ENCODE assay signal across 14 cellular contexts in the genomic region with DNA sequence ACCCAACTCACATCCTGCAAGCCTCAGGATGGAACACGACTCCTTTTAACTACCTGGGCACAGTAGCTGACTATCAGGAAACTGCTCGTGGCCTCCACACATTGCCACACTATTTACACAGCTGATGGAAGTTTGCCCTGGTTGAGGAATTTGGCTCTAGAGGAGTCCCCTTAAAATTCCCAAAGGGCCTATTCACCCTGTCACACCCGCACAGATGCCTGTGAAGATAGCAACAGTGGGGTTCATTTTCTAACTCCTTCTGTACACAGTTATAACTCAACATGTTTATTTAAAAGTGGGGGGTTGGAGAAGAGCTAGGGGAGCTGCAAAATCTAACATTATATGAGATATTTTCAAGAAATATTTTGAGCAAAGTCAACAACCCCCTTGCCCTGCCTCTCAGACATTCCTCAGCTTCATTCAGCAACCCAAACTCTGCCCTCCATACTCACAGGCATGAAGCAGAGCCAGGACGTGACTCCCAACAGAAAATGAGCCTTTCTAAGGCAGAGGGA. TPM values are rescaled to one million over a fixed set of nuclear protein-coding genes. Genes with fewer than 3 reads are reported as not detected.
DNase-seq lines count a peak whose midpoint lies in the region; ATAC-seq, FAIRE-seq and TF ChIP-seq lines count a peak whose summit lies in the region.
"Had no signal": no experiment of that assay in that cellular context is flagged by ENCODE, and none has a peak within 500 bp of the region (broad histone marks: within the 10 kb centered on the region; RNA-seq: fewer than 3 reads in every experiment).

No MANE protein-coding gene starts in this region.

- dilution Hi-C loops in keratinocyte (cut with MboI; ENCODE audit: extremely low pct_ligation_motif_present, low sequenced_read_pairs), result no loop called here

- CTCF ChIA-PET in HEK293 (lab: Yijun Ruan, JAX), result interaction anchor here (1.1 kb wide), 1 partner anchor 9 kb away, joined by 4 read pairs; no protein-coding TSS in a partner anchor

- H3K36me3 ChIP-seq in HEK293 (ENCODE audit: control insufficient read depth in 2 of 2, insufficient read depth in 1 of 2, low read length in 2 of 2) (no peaks in the 10 kb centered on the region), ascending aorta (no peaks in the 10 kb centered on the region), keratinocyte (ENCODE audit: control insufficient read depth in 2 of 2, extremely low read depth in 1 of 2, insufficient read depth in 2 of 2, low read length in 2 of 2) (no peaks in the 10 kb centered on the region)
- H3K36me3 ChIP-seq: esophagus muscularis mucosa had no signal

- POLR2A ChIA-PET in HEK293 (lab: Yijun Ruan, JAX), result no interaction called here

- intact Hi-C loops in ascending aorta (cut with DNase I), result no loop called here

- no peak for TF ChIP-seq CTCF in HEK293 (tag by site-specific recombination; IDR thresholded peaks at IDR 0.05)
- no peak for TF ChIP-seq CTCF in ascending aorta (IDR thresholded peaks at IDR 0.05)
- no peak for TF ChIP-seq CTCF in keratinocyte (optimal IDR thresholded peaks at IDR 0.05 in 1 of 3, IDR thresholded peaks at IDR 0.05 in 1 of 3, conservative IDR thresholded peaks at IDR 0.05 in 1 of 3; ENCODE audit: extremely low read depth in 1 of 3, insufficient read depth in 2 of 3, low read length in 3 of 3)
- no peak for TF ChIP-seq CTCF in GM10266 (IDR thresholded peaks at IDR 0.05; ENCODE audit: control insufficient read depth, insufficient read depth, low read depth, missing control alignments)

- no peak overlapping the region for H3K9ac ChIP-seq in keratinocyte (ENCODE audit: control insufficient read depth, extremely low read depth, insufficient read depth, low read length)

- H3K27me3 ChIP-seq in ascending aorta (no peaks in the 10 kb centered on the region), keratinocyte (ENCODE audit: control insufficient read depth, extremely low read depth, insufficient read depth, low read length) (no peaks in the 10 kb centered on the region)
- H3K27me3 ChIP-seq: esophagus muscularis mucosa had no signal

- no peak overlapping the region for H3K4me3 ChIP-seq in HEK293 (ENCODE audit: low read depth, low read length)
- no peak overlapping the region for H3K4me3 ChIP-seq in ascending aorta
- no peak overlapping the region for H3K4me3 ChIP-seq in keratinocyte (ENCODE audit: control insufficient read depth in 2 of 3, extremely low read depth in 1 of 3, insufficient read depth in 2 of 3, low read depth in 1 of 3, low read length in 3 of 3)
- H3K4me3 ChIP-seq: esophagus muscularis mucosa, K562 had no signal

- no peaks in the 10 kb centered on the region for H4K20me1 ChIP-seq in keratinocyte (ENCODE audit: control insufficient read depth, extremely low read depth, insufficient read depth, low read length)

- H2AFZ ChIP-seq in keratinocyte (ENCODE audit: control insufficient read depth, low read length), result peak overlapping the region; percentile 64

- peak overlapping the region; percentile 25 for H3K4me2 ChIP-seq in keratinocyte (ENCODE audit: control insufficient read depth, extremely low read depth, insufficient read depth, low read depth, low read length)

- no peaks in the 10 kb centered on the region for H3K79me2 ChIP-seq in keratinocyte (ENCODE audit: control insufficient read depth, insufficient read depth, low read length)

- ATAC-seq in GM21528 (IDR thresholded peaks at IDR 0.05; ENCODE audit: low FRiP score, unreplicated experiment), result no peak
- ATAC-seq: K562 had no signal

- H3K9me3 ChIP-seq in HEK293 (ENCODE audit: control insufficient read depth, insufficient read depth, low read depth, low read length) (no peaks in the 10 kb centered on the region), ascending aorta (no peaks in the 10 kb centered on the region), keratinocyte (ENCODE audit: control insufficient read depth, low read depth, low read length) (no peaks in the 10 kb centered on the region)
- H3K9me3 ChIP-seq: esophagus muscularis mucosa had no signal

- peak; percentile 84 for FAIRE-seq in keratinocyte (lab: Jason Lieb, UNC)
- FAIRE-seq: G401.6, K562 had no signal

- no peaks in the 10 kb centered on the region for H3K9me1 ChIP-seq in keratinocyte (ENCODE audit: control insufficient read depth, extremely low read depth, insufficient read depth, low read length)

- no peak overlapping the region; the same call in 1 of the 2 replicates for H3K27ac ChIP-seq in HEK293 (ENCODE audit: extremely low read depth, low read depth, low read length)
- peak overlapping the region; percentile 49 to 69 for H3K27ac ChIP-seq in ascending aorta
- no peak overlapping the region for H3K27ac ChIP-seq in keratinocyte (ENCODE audit: control insufficient read depth, insufficient read depth, low read length)
- H3K27ac ChIP-seq: esophagus muscularis mucosa had no signal

- DNase-seq in ascending aorta (ENCODE audit: low spot score in 2 of 2) (no peak), keratinocyte (ENCODE audit: low read depth, low spot score) (no peak), smooth muscle cell of the brain vasculature (ENCODE audit: low read depth, low spot score) (peak; percentile 35), MV-4-11 (lab: John Stamatoyannopoulos, UW) (no peak), GM10266 (ENCODE audit: extremely low spot score) (no peak)
- no peak for DNase-seq in effector CD4-positive, alpha-beta T cell
- DNase-seq: activated CD4-positive, CD25-positive, alpha-beta regulatory T cell treated with anti-CD3 and anti-CD28 coated beads, Interleukin-2, amount 50 U/mL, for 72 hours; activated naive CD8-positive, alpha-beta T cell treated with anti-CD3 and anti-CD28 coated beads, Interleukin-2, amount 10 ng/mL, durations not matched to agents 7 days and 5 days; naive B cell had no signal

- H3K4me1 ChIP-seq in HEK293 (ENCODE audit: control insufficient read depth, insufficient read depth, low read length), result 0 out of 2 replicates have a peak, but pooled peaks cover 6% of the 10 kb centered on the region
- H3K4me1 ChIP-seq in ascending aorta, result peaks cover 0 to 25% of the 10 kb centered on the region in 2 donors
- peaks cover 12% of the 10 kb centered on the region for H3K4me1 ChIP-seq in keratinocyte (ENCODE audit: control insufficient read depth, extremely low read depth, insufficient read depth, low read length)

TF ChIP-seq in HEK293, 187 proteins besides CTCF, POLR2A, EP300 and RAD21:
- TF ChIP-seq KLF7 (tag by site-specific recombination; IDR thresholded peaks at IDR 0.05; ENCODE audit: borderline replicate concordance), result no peak
- no peak for TF ChIP-seq ZNF146 (tag by site-specific recombination; IDR thresholded peaks at IDR 0.05)
- TF ChIP-seq GLIS1 (tag by site-specific recombination; IDR thresholded peaks at IDR 0.05), result peak; percentile 89
- peak; percentile 44; the same call in 1 of the 2 replicates for TF ChIP-seq OSR2 (tag by site-specific recombination; IDR thresholded peaks at IDR 0.05)
- TF ChIP-seq ZNF354C (tag by site-specific recombination; IDR thresholded peaks at IDR 0.05; ENCODE audit: borderline replicate concordance, low read depth), result no peak
- TF ChIP-seq ZNF335 (tag by site-specific recombination; conservative IDR thresholded peaks at IDR 0.05), result peak; percentile 63
- TF ChIP-seq ZNF626 (tag by site-specific recombination; IDR thresholded peaks at IDR 0.05), result no peak

RNA-seq across cellular contexts. Expression of a gene that starts 35.8 kb away (rescaled TPM):
- total RNA-seq in ascending aorta, result 933 TPM
- polyA plus RNA-seq in keratinocyte, result 77.2 to 238 TPM (median 95.2 TPM) in 3 replicates
- polyA plus RNA-seq in keratinocyte (2011; ENCODE audit: low read depth), result 58.9 TPM
- polyA plus RNA-seq in keratinocyte (2011; cell fraction: cytosol; rRNA removed), result 74.0 and 77.9 TPM in 2 replicates
- polyA plus RNA-seq in keratinocyte (2011; cell fraction: nucleus; rRNA removed), result 520 and 553 TPM in 2 replicates
- 186 and 227 TPM in 2 replicates for polyA plus RNA-seq in keratinocyte (2012; ENCODE audit: low replicate concordance)
- 54.3 to 160 TPM (median 85.0 TPM) in 3 replicates for polyA minus RNA-seq in keratinocyte
- 143 TPM for polyA minus RNA-seq in keratinocyte (2011; cell fraction: cytosol; rRNA and poly(A)+ RNA removed)
- 180 and 278 TPM in 2 replicates for polyA minus RNA-seq in keratinocyte (2011; cell fraction: nucleus; rRNA and poly(A)+ RNA removed)
- total RNA-seq: activated naive CD8-positive, alpha-beta T cell treated with anti-CD3 and anti-CD28 coated beads, Interleukin-2, amount 10 ng/mL, durations not matched to agents 7 days and 5 days had no signal

Comparison
In these comparisons a context has a peak if more than half of its experiments do, and no peak if none do; other contexts are left out.
1. H3K27ac ChIP-seq: peak in ascending aorta (2 of 2); none in HEK293 (single experiment) and keratinocyte (single experiment).